28 cellular contexts compared by ENCODE assay signal in genomic region chr3:15819043-15819442, GRCh38.
"Had no signal": no experiment of that assay in that cellular context is flagged by ENCODE, and none has a peak within 500 bp of the region (broad histone marks: within the 10 kb centered on the region; RNA-seq: fewer than 3 reads in every experiment).

No MANE protein-coding gene starts in this region.

- H3K4me3 ChIP-seq: adrenal gland, ascending aorta, coronary artery, dorsolateral prefrontal cortex, heart left ventricle had no signal

- H3K27ac ChIP-seq: adrenal gland, ascending aorta, brain microvascular endothelial cell, coronary artery, dorsolateral prefrontal cortex, heart left ventricle had no signal

- H3K9me3 Mint-ChIP-seq: activated CD4-positive, alpha-beta memory T cell treated with anti-CD3 and anti-CD28 coated beads, Interleukin-2, amount 10 ng/mL, durations not matched to agents 7 days and 5 days; activated CD4-positive, alpha-beta T cell treated with anti-CD3 and anti-CD28 coated beads, Interleukin-2, amount 10 ng/mL, durations not matched to agents 7 days and 5 days; activated naive CD4-positive, alpha-beta T cell treated with anti-CD3 and anti-CD28 coated beads, Interleukin-2, amount 10 ng/mL, durations not matched to agents 7 days and 5 days; activated naive CD8-positive, alpha-beta T cell treated with anti-CD3 and anti-CD28 coated beads for 36 hours; activated naive CD8-positive, alpha-beta T cell treated with anti-CD3 and anti-CD28 coated beads, Interleukin-2, amount 50 U/mL, for 24 hours; activated T-cell treated with anti-CD3 and anti-CD28 coated beads, Interleukin-2, amount 50 U/mL, for 24 hours; activated T-cell treated with anti-CD3 and anti-CD28 coated beads, Interleukin-2, amount 50 U/mL, for 72 hours; central memory CD8-positive, alpha-beta T cell; dendritic cell treated with granulocyte-macrophage colony-stimulating factor and Interleukin-4, amounts not matched to agents 40 ng/mL and 50 ng/mL, for 4 days; endodermal cell had no signal

- H3K4me3 Mint-ChIP-seq: activated CD4-positive, alpha-beta memory T cell treated with anti-CD3 and anti-CD28 coated beads, Interleukin-2, amount 10 ng/mL, durations not matched to agents 7 days and 5 days; activated CD4-positive, alpha-beta T cell treated with anti-CD3 and anti-CD28 coated beads, Interleukin-2, amount 10 ng/mL, durations not matched to agents 7 days and 5 days; activated naive CD4-positive, alpha-beta T cell treated with anti-CD3 and anti-CD28 coated beads, Interleukin-2, amount 10 ng/mL, durations not matched to agents 7 days and 5 days; activated naive CD8-positive, alpha-beta T cell treated with anti-CD3 and anti-CD28 coated beads for 36 hours; activated naive CD8-positive, alpha-beta T cell treated with anti-CD3 and anti-CD28 coated beads, Interleukin-2, amount 50 U/mL, for 24 hours; activated T-cell treated with anti-CD3 and anti-CD28 coated beads, Interleukin-2, amount 50 U/mL, for 24 hours; activated T-cell treated with anti-CD3 and anti-CD28 coated beads, Interleukin-2, amount 50 U/mL, for 72 hours; central memory CD8-positive, alpha-beta T cell; dendritic cell treated with granulocyte-macrophage colony-stimulating factor and Interleukin-4, amounts not matched to agents 40 ng/mL and 50 ng/mL, for 4 days; endodermal cell had no signal

- DNase-seq: activated CD4-positive, alpha-beta memory T cell treated with anti-CD3 and anti-CD28 coated beads, Interleukin-2, amount 10 ng/mL, durations not matched to agents 7 days and 5 days; activated CD4-positive, alpha-beta T cell treated with anti-CD3 and anti-CD28 coated beads for 1 hour; activated CD4-positive, alpha-beta T cell treated with anti-CD3 and anti-CD28 coated beads for 4 hours; activated CD4-positive, alpha-beta T cell treated with anti-CD3 and anti-CD28 coated beads, Interleukin-2, amount 10 ng/mL, durations not matched to agents 7 days and 5 days; activated CD4-positive, alpha-beta T cell treated with anti-CD3 and anti-CD28 coated beads, Interleukin-2, amount 50 U/mL, for 4 hours; activated CD8-positive, alpha-beta memory T cell treated with anti-CD3 and anti-CD28 coated beads, Interleukin-2, amount 50 U/mL, for 48 hours; activated gamma-delta T cell; activated naive CD4-positive, alpha-beta T cell; activated naive CD4-positive, alpha-beta T cell treated with anti-CD3 and anti-CD28 coated beads, Interleukin-2, amount 10 ng/mL, durations not matched to agents 7 days and 5 days; activated naive CD8-positive, alpha-beta T cell treated with anti-CD3 and anti-CD28 coated beads for 36 hours; activated naive CD8-positive, alpha-beta T cell treated with anti-CD3 and anti-CD28 coated beads, Interleukin-2, amount 50 U/mL, for 24 hours; activated T-cell treated with anti-CD3 and anti-CD28 coated beads for 4 hours; activated T-cell treated with anti-CD3 and anti-CD28 coated beads, Interleukin-2, amount 50 U/mL, for 24 hours; activated T-cell treated with anti-CD3 and anti-CD28 coated beads, Interleukin-2, amount 50 U/mL, for 72 hours; adrenal gland; brain microvascular endothelial cell; dorsolateral prefrontal cortex; effector memory CD4-positive, alpha-beta T cell; endodermal cell; heart left ventricle; T-helper 1 cell; T-helper 2 cell had no signal

- H3K36me3 Mint-ChIP-seq: activated naive CD4-positive, alpha-beta T cell treated with anti-CD3 and anti-CD28 coated beads, Interleukin-2, amount 10 ng/mL, durations not matched to agents 7 days and 5 days; activated naive CD8-positive, alpha-beta T cell treated with anti-CD3 and anti-CD28 coated beads for 36 hours had no signal

- H3K27ac Mint-ChIP-seq: activated CD4-positive, alpha-beta memory T cell treated with anti-CD3 and anti-CD28 coated beads, Interleukin-2, amount 10 ng/mL, durations not matched to agents 7 days and 5 days; activated CD4-positive, alpha-beta T cell treated with anti-CD3 and anti-CD28 coated beads, Interleukin-2, amount 10 ng/mL, durations not matched to agents 7 days and 5 days; activated naive CD4-positive, alpha-beta T cell treated with anti-CD3 and anti-CD28 coated beads, Interleukin-2, amount 10 ng/mL, durations not matched to agents 7 days and 5 days; activated naive CD8-positive, alpha-beta T cell treated with anti-CD3 and anti-CD28 coated beads for 36 hours; activated naive CD8-positive, alpha-beta T cell treated with anti-CD3 and anti-CD28 coated beads, Interleukin-2, amount 50 U/mL, for 24 hours; activated T-cell treated with anti-CD3 and anti-CD28 coated beads, Interleukin-2, amount 50 U/mL, for 24 hours; activated T-cell treated with anti-CD3 and anti-CD28 coated beads, Interleukin-2, amount 50 U/mL, for 72 hours; dendritic cell treated with granulocyte-macrophage colony-stimulating factor and Interleukin-4, amounts not matched to agents 40 ng/mL and 50 ng/mL, for 4 days; endodermal cell had no signal

- H3K27me3 Mint-ChIP-seq: activated CD4-positive, alpha-beta memory T cell treated with anti-CD3 and anti-CD28 coated beads, Interleukin-2, amount 10 ng/mL, durations not matched to agents 7 days and 5 days; activated CD4-positive, alpha-beta T cell treated with anti-CD3 and anti-CD28 coated beads, Interleukin-2, amount 10 ng/mL, durations not matched to agents 7 days and 5 days; activated naive CD4-positive, alpha-beta T cell treated with anti-CD3 and anti-CD28 coated beads, Interleukin-2, amount 10 ng/mL, durations not matched to agents 7 days and 5 days; activated naive CD8-positive, alpha-beta T cell treated with anti-CD3 and anti-CD28 coated beads for 36 hours; activated naive CD8-positive, alpha-beta T cell treated with anti-CD3 and anti-CD28 coated beads, Interleukin-2, amount 50 U/mL, for 24 hours; activated T-cell treated with anti-CD3 and anti-CD28 coated beads, Interleukin-2, amount 50 U/mL, for 24 hours; central memory CD8-positive, alpha-beta T cell; dendritic cell treated with granulocyte-macrophage colony-stimulating factor and Interleukin-4, amounts not matched to agents 40 ng/mL and 50 ng/mL, for 4 days had no signal

- ATAC-seq: activated naive CD8-positive, alpha-beta T cell treated with anti-CD3 and anti-CD28 coated beads, Interleukin-2, amount 50 U/mL, for 24 hours; activated T-cell treated with anti-CD3 and anti-CD28 coated beads, Interleukin-2, amount 50 U/mL, for 72 hours; heart left ventricle had no signal

- H3K9me3 ChIP-seq: adrenal gland, ascending aorta had no signal

- H3K27me3 ChIP-seq: adrenal gland, ascending aorta, brain microvascular endothelial cell, dorsolateral prefrontal cortex, heart left ventricle had no signal

- FAIRE-seq: bronchial epithelial cell, frontal cortex had no signal

- H3K36me3 ChIP-seq: adrenal gland, ascending aorta, brain microvascular endothelial cell, heart left ventricle had no signal
